In the genomic region with DNA sequence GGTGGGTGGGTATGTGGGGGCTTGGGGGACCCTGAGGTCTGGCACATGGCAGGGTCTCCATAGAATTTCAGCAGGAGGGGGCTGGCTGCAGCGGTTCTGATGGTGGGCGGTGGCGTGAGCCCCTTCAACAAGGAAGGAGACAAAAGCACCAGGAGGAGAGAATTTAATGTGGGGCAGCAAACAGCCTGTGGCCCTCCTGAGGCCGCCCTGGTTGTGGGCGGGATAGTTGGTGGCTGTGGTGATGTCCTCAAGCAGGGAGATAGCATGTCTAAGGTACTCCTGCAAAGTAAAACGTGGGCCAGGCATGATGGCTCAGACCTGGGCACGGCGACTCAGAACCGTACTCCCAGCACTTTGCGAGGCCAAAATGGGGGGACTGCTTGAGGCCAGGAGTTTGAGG, we compare ENCODE assay signal across 9 cellular contexts.
"Had no signal": no experiment of that assay in that cellular context is flagged by ENCODE, and none has a peak within 500 bp of the region (broad histone marks: within the 10 kb centered on the region; RNA-seq: fewer than 3 reads in every experiment).

No MANE protein-coding gene starts in this region.

- DNase-seq: activated CD4-positive, alpha-beta T cell treated with anti-CD3 and anti-CD28 coated beads for 4 hours; activated naive CD4-positive, alpha-beta T cell; aorta; effector CD4-positive, alpha-beta T cell; naive thymus-derived CD4-positive, alpha-beta T cell; ovary had no signal

- H3K4me3 ChIP-seq: heart right ventricle, ovary, tibial nerve had no signal

- ATAC-seq: heart right ventricle; left ventricle myocardium superior; naive thymus-derived CD4-positive, alpha-beta T cell had no signal

- H3K36me3 ChIP-seq: ovary had no signal

- H3K27ac ChIP-seq: heart right ventricle, ovary, tibial nerve had no signal

- H3K27me3 ChIP-seq: heart right ventricle, ovary, tibial nerve had no signal

- H3K9me3 ChIP-seq: heart right ventricle, ovary, tibial nerve had no signal
